Comparison of ENCODE assay signal across 26 cellular contexts in the genomic region with DNA sequence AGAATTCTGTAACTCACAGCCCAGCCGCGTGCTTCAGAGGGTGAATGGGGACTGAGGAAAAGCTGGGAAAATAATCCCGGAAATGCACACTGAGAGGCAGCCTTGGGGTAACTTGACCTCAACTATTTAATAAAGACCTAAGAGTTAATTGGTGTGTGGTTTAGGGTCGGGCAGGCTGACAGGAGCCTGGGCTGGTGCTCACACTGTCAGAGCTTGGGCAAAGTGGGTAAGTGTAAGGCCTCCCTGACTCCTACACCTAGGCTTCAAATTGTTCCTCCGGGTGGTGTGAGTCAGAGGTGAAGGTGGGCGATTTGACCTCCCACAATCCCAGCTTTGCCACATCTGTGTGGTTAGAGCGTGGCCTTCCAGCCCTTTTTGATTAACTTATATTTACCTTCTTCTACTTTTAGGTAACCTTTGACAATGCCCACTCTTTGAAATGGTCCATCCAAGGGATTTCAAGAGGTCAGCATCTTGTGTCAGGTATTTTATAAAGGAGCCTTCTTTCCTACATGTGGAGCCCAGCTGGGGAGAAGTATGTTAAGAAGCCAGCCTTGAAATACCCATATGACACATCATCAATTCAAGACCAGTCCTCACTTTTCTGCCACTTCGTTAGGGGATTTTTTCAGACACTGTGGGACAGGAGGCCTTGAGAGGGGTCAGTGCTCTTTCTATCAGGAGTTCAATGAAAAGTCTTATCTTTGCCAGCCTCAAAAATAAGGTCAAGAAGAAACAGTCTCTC.
DNase-seq lines count a peak whose midpoint lies in the region; ATAC-seq, FAIRE-seq and TF ChIP-seq lines count a peak whose summit lies in the region.
"Had no signal": no experiment of that assay in that cellular context is flagged by ENCODE, and none has a peak within 500 bp of the region (broad histone marks: within the 10 kb centered on the region; RNA-seq: fewer than 3 reads in every experiment).

No MANE protein-coding gene starts in this region.

- TF ChIP-seq CTCF in keratinocyte (optimal IDR thresholded peaks at IDR 0.05 in 1 of 3, IDR thresholded peaks at IDR 0.05 in 1 of 3, conservative IDR thresholded peaks at IDR 0.05 in 1 of 3; ENCODE audit: extremely low read depth in 1 of 3, insufficient read depth in 2 of 3, low read length in 3 of 3) (no peak), smooth muscle cell (IDR thresholded peaks at IDR 0.05; ENCODE audit: borderline replicate concordance, insufficient read depth, poor library complexity, severe bottlenecking) (no peak), uterus (IDR thresholded peaks at IDR 0.05) (no peak)

- peaks cover 4% of the 10 kb centered on the region; the same call in 1 of the 2 replicates for H3K4me1 ChIP-seq in SJCRH30
- H3K4me1 ChIP-seq in keratinocyte (ENCODE audit: control insufficient read depth, extremely low read depth, insufficient read depth, low read length): no peaks in the 10 kb centered on the region
- no peaks in the 10 kb centered on the region for H3K4me1 ChIP-seq in smooth muscle cell (ENCODE audit: low read depth)
- H3K4me1 ChIP-seq in uterus: no peaks in the 10 kb centered on the region

- H3K4me3 ChIP-seq in SJCRH30: no peak overlapping the region
- no peak overlapping the region for H3K4me3 ChIP-seq in keratinocyte (ENCODE audit: control insufficient read depth in 2 of 3, extremely low read depth in 1 of 3, insufficient read depth in 2 of 3, low read depth in 1 of 3, low read length in 3 of 3)
- no peak overlapping the region for H3K4me3 ChIP-seq in smooth muscle cell
- H3K4me3 ChIP-seq in uterus: no peak overlapping the region
- H3K4me3 ChIP-seq: body of pancreas, mucosa of descending colon, SK-N-MC, upper lobe of right lung had no signal

- ATAC-seq in activated naive CD8-positive, alpha-beta T cell treated with anti-CD3 and anti-CD28 coated beads, Interleukin-2, amount 50 U/mL, for 24 hours: peak; percentile 87
- ATAC-seq: body of pancreas, mucosa of descending colon, upper lobe of right lung had no signal

- no peak overlapping the region for H3K27ac ChIP-seq in SJCRH30
- H3K27ac ChIP-seq in keratinocyte (ENCODE audit: control insufficient read depth, insufficient read depth, low read length): no peak overlapping the region
- H3K27ac ChIP-seq in smooth muscle cell (ENCODE audit: low read depth): no peak overlapping the region
- no peak overlapping the region for H3K27ac ChIP-seq in uterus
- H3K27ac ChIP-seq: SK-N-MC, upper lobe of right lung, VCaP had no signal

- no peak overlapping the region for H3K4me3 Mint-ChIP-seq in activated naive CD8-positive, alpha-beta T cell treated with anti-CD3 and anti-CD28 coated beads, Interleukin-2, amount 50 U/mL, for 24 hours
- H3K4me3 Mint-ChIP-seq in activated naive CD8-positive, alpha-beta T cell treated with anti-CD3 and anti-CD28 coated beads for 36 hours: no peak overlapping the region
- no peak overlapping the region for H3K4me3 Mint-ChIP-seq in immature natural killer cell
- H3K4me3 Mint-ChIP-seq: activated CD4-positive, alpha-beta T cell treated with anti-CD3 and anti-CD28 coated beads, Interleukin-2, amount 10 ng/mL, durations not matched to agents 7 days and 5 days; activated naive CD8-positive, alpha-beta T cell; CD4-positive, alpha-beta T cell had no signal

- no peak overlapping the region for H2AFZ ChIP-seq in keratinocyte (ENCODE audit: control insufficient read depth, low read length)
- H2AFZ ChIP-seq in smooth muscle cell (ENCODE audit: low read depth): no peak overlapping the region

- no peak for TF ChIP-seq POLR2A in uterus (IDR thresholded peaks at IDR 0.05)

- H3K36me3 Mint-ChIP-seq in activated naive CD8-positive, alpha-beta T cell treated with anti-CD3 and anti-CD28 coated beads, Interleukin-2, amount 50 U/mL, for 24 hours (ENCODE audit: low read depth): no peaks in the 10 kb centered on the region
- peaks cover 3% of the 10 kb centered on the region for H3K36me3 Mint-ChIP-seq in activated naive CD8-positive, alpha-beta T cell treated with anti-CD3 and anti-CD28 coated beads for 36 hours
- H3K36me3 Mint-ChIP-seq in immature natural killer cell: no peaks in the 10 kb centered on the region
- H3K36me3 Mint-ChIP-seq: activated naive CD8-positive, alpha-beta T cell had no signal

- peaks cover 7% of the 10 kb centered on the region for H3K9me3 Mint-ChIP-seq in activated naive CD8-positive, alpha-beta T cell treated with anti-CD3 and anti-CD28 coated beads, Interleukin-2, amount 50 U/mL, for 24 hours
- H3K9me3 Mint-ChIP-seq in activated naive CD8-positive, alpha-beta T cell treated with anti-CD3 and anti-CD28 coated beads for 36 hours: peaks cover 6% of the 10 kb centered on the region
- peaks cover 0 to 5% (median 0%) of the 10 kb centered on the region in 6 donors for H3K9me3 Mint-ChIP-seq in immature natural killer cell
- H3K9me3 Mint-ChIP-seq: CD4-positive, alpha-beta T cell had no signal

- H3K4me2 ChIP-seq in keratinocyte (ENCODE audit: control insufficient read depth, extremely low read depth, insufficient read depth, low read depth, low read length): no peak overlapping the region
- H3K4me2 ChIP-seq in smooth muscle cell: peak overlapping the region; percentile 29

- H3K9ac ChIP-seq in keratinocyte (ENCODE audit: control insufficient read depth, extremely low read depth, insufficient read depth, low read length) (no peak overlapping the region), smooth muscle cell (ENCODE audit: low read depth) (no peak overlapping the region)

- H3F3A ChIP-seq in smooth muscle cell (ENCODE audit: low read depth): no peaks in the 10 kb centered on the region

- no peaks in the 10 kb centered on the region for H4K20me1 ChIP-seq in keratinocyte (ENCODE audit: control insufficient read depth, extremely low read depth, insufficient read depth, low read length)
- no peaks in the 10 kb centered on the region for H4K20me1 ChIP-seq in smooth muscle cell (ENCODE audit: low read depth)

- H3K27me3 ChIP-seq in SJCRH30 (no peaks in the 10 kb centered on the region), keratinocyte (ENCODE audit: control insufficient read depth, extremely low read depth, insufficient read depth, low read length) (no peaks in the 10 kb centered on the region), smooth muscle cell (ENCODE audit: low read depth) (no peaks in the 10 kb centered on the region), uterus (no peaks in the 10 kb centered on the region)
- H3K27me3 ChIP-seq: body of pancreas, upper lobe of right lung had no signal

- H3K36me3 ChIP-seq in SJCRH30 (no peaks in the 10 kb centered on the region), keratinocyte (ENCODE audit: control insufficient read depth in 2 of 2, extremely low read depth in 1 of 2, insufficient read depth in 2 of 2, low read length in 2 of 2) (no peaks in the 10 kb centered on the region), smooth muscle cell (ENCODE audit: low read depth) (no peaks in the 10 kb centered on the region), uterus (no peaks in the 10 kb centered on the region)
- H3K36me3 ChIP-seq: upper lobe of right lung had no signal

- no peak overlapping the region for H3K27ac Mint-ChIP-seq in activated naive CD8-positive, alpha-beta T cell treated with anti-CD3 and anti-CD28 coated beads, Interleukin-2, amount 50 U/mL, for 24 hours
- no peak overlapping the region for H3K27ac Mint-ChIP-seq in activated naive CD8-positive, alpha-beta T cell treated with anti-CD3 and anti-CD28 coated beads for 36 hours
- H3K27ac Mint-ChIP-seq in immature natural killer cell: no peak overlapping the region
- H3K27ac Mint-ChIP-seq: activated CD4-positive, alpha-beta T cell treated with anti-CD3 and anti-CD28 coated beads, Interleukin-2, amount 10 ng/mL, durations not matched to agents 7 days and 5 days; activated naive CD8-positive, alpha-beta T cell; CD4-positive, alpha-beta T cell; progenitor cell of endocrine pancreas had no signal

- H3K27me3 Mint-ChIP-seq in activated naive CD8-positive, alpha-beta T cell treated with anti-CD3 and anti-CD28 coated beads, Interleukin-2, amount 50 U/mL, for 24 hours: peaks cover 21% of the 10 kb centered on the region
- peaks cover 15% of the 10 kb centered on the region for H3K27me3 Mint-ChIP-seq in activated naive CD8-positive, alpha-beta T cell treated with anti-CD3 and anti-CD28 coated beads for 36 hours
- H3K27me3 Mint-ChIP-seq in immature natural killer cell (ENCODE audit: low read depth in 3 of 3): peaks cover 1 to 13% (median 8%) of the 10 kb centered on the region in 3 donors
- H3K27me3 Mint-ChIP-seq: activated naive CD8-positive, alpha-beta T cell; progenitor cell of endocrine pancreas had no signal

- H3K79me2 ChIP-seq in keratinocyte (ENCODE audit: control insufficient read depth, insufficient read depth, low read length) (no peaks in the 10 kb centered on the region), smooth muscle cell (ENCODE audit: low read depth) (no peaks in the 10 kb centered on the region)

- intact Hi-C loops in uterus (cut with DNase I; ENCODE audit: low total_unique reads): no loop called here

- WGBS in smooth muscle cell (ENCODE audit: low lambda C conversion rate): 56% methylated on average over 8 of the region's 8 CpGs

- peaks cover 16% of the 10 kb centered on the region for H3K4me1 Mint-ChIP-seq in activated naive CD8-positive, alpha-beta T cell treated with anti-CD3 and anti-CD28 coated beads, Interleukin-2, amount 50 U/mL, for 24 hours
- H3K4me1 Mint-ChIP-seq in activated naive CD8-positive, alpha-beta T cell treated with anti-CD3 and anti-CD28 coated beads for 36 hours: no peaks in the 10 kb centered on the region
- H3K4me1 Mint-ChIP-seq in immature natural killer cell: no peaks in the 10 kb centered on the region
- H3K4me1 Mint-ChIP-seq: activated CD4-positive, alpha-beta T cell treated with anti-CD3 and anti-CD28 coated beads, Interleukin-2, amount 10 ng/mL, durations not matched to agents 7 days and 5 days had no signal

- H3K9me3 ChIP-seq in SJCRH30 (replicated peaks): no peaks in the 10 kb centered on the region
- H3K9me3 ChIP-seq in keratinocyte (ENCODE audit: control insufficient read depth, low read depth, low read length): peaks cover 4% of the 10 kb centered on the region
- H3K9me3 ChIP-seq in smooth muscle cell (replicated peaks; ENCODE audit: low read depth): peaks cover 4% of the 10 kb centered on the region
- no peaks in the 10 kb centered on the region for H3K9me3 ChIP-seq in uterus
- H3K9me3 ChIP-seq: body of pancreas, mucosa of descending colon, upper lobe of right lung had no signal

- no peaks in the 10 kb centered on the region for H3K9me1 ChIP-seq in keratinocyte (ENCODE audit: control insufficient read depth, extremely low read depth, insufficient read depth, low read length)

- peak; percentile 9 for FAIRE-seq in keratinocyte (lab: Jason Lieb, UNC)
- FAIRE-seq: G401.6 had no signal

- dilution Hi-C loops in keratinocyte (cut with MboI; ENCODE audit: extremely low pct_ligation_motif_present, low sequenced_read_pairs): no loop called here

- DNase-seq in activated naive CD8-positive, alpha-beta T cell treated with anti-CD3 and anti-CD28 coated beads, Interleukin-2, amount 50 U/mL, for 24 hours: peak; percentile 23
- DNase-seq in activated naive CD8-positive, alpha-beta T cell treated with anti-CD3 and anti-CD28 coated beads for 36 hours: no peak
- peak; percentile 11 to 41 for DNase-seq in SJCRH30
- DNase-seq in keratinocyte (ENCODE audit: low read depth, low spot score): no peak
- DNase-seq in smooth muscle cell (lab: John Stamatoyannopoulos, UW; ENCODE audit: unreplicated experiment): no peak
- DNase-seq in epidermal melanocyte (ENCODE audit: insufficient read length, low spot score): no peak
- no peak for DNase-seq in immature natural killer cell
- no peak for DNase-seq in uterus
- DNase-seq: 8988T; activated CD4-positive, alpha-beta T cell treated with anti-CD3 and anti-CD28 coated beads, Interleukin-2, amount 10 ng/mL, durations not matched to agents 7 days and 5 days; body of pancreas; CD4-positive, alpha-beta T cell; cerebellar nuclear complex; mucosa of descending colon; NCI-H1417 treated with DMSO at 0.1 percent for 48 hours; NCI-H2171; NCI-H524; RPMI8226; substantia nigra; T-helper 2 cell; upper lobe of right lung had no signal

Comparison
In these comparisons a context has a peak if more than half of its experiments do, and no peak if none do; other contexts are left out.
1. DNase-seq: peak in activated naive CD8-positive, alpha-beta T cell treated with anti-CD3 and anti-CD28 coated beads, Interleukin-2, amount 50 U/mL, for 24 hours (single experiment) and SJCRH30 (2 of 2); none in activated naive CD8-positive, alpha-beta T cell treated with anti-CD3 and anti-CD28 coated beads for 36 hours (single experiment), keratinocyte (single experiment), smooth muscle cell (single experiment), epidermal melanocyte (single experiment), immature natural killer cell (0 of 3) and uterus (0 of 2).